15 cellular contexts compared by ENCODE assay signal in the genomic region with DNA sequence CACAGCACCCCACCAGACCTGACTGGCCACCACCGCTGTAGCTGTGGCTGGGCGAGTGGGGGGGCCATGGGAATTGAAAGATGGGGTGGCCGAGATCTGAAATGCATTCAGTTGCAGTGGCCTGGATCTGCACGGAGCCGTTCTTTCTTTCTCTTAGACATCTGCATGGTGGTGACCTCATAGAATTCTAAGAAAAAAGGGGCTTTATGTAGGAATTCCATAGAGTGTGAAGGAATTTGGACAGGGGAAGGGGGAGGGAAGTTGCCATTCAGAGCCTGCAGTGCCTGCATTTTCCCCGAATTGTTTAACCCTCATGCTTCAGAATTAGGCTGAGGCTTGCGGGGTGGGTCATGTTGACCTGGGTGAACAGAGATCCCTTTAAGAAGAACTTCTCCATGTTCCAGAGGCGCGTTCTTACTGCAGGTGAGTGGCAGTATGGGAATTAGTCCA. TPM values are rescaled to one million over a fixed set of nuclear protein-coding genes. Genes with fewer than 3 reads are reported as not detected.
DNase-seq lines count a peak whose midpoint lies in the region; FAIRE-seq and TF ChIP-seq lines count a peak whose summit lies in the region.
"Had no signal": no experiment of that assay in that cellular context is flagged by ENCODE, and none has a peak within 500 bp of the region (broad histone marks: within the 10 kb centered on the region; RNA-seq: fewer than 3 reads in every experiment).

No MANE protein-coding gene starts in this region.

- intact Hi-C loops in endothelial cell of umbilical vein (cut with micrococcal nuclease), result loop anchor here (5.0 kb wide), 1 partner anchor 150 kb away; no protein-coding TSS in a partner anchor

- no peak for TF ChIP-seq CTCF in OCI-LY3 (IDR thresholded peaks at IDR 0.05; ENCODE audit: low read depth, low read length)
- TF ChIP-seq CTCF in endothelial cell of umbilical vein (IDR thresholded peaks at IDR 0.05; ENCODE audit: extremely low read depth in 1 of 2, insufficient read depth in 1 of 2, low read depth in 1 of 2, low read length in 2 of 2), result no peak
- no peak for TF ChIP-seq CTCF in progenitor cell of endocrine pancreas (IDR thresholded peaks at IDR 0.05; ENCODE audit: unreplicated experiment)

- H3K79me2 ChIP-seq in OCI-LY3 (ENCODE audit: low read length), result peaks cover 97% of the 10 kb centered on the region
- peaks cover 83% of the 10 kb centered on the region for H3K79me2 ChIP-seq in endothelial cell of umbilical vein (ENCODE audit: control insufficient read depth, insufficient read depth, low read length)

- H3K27ac Mint-ChIP-seq in progenitor cell of endocrine pancreas, result peak overlapping the region; percentile 24
- H3K27ac Mint-ChIP-seq: activated naive CD8-positive, alpha-beta T cell treated with anti-CD3 and anti-CD28 coated beads for 36 hours had no signal

- peak; percentile 38 for FAIRE-seq in endothelial cell of umbilical vein (lab: Jason Lieb, UNC)
- FAIRE-seq: GM12891 had no signal

- H3K4me1 Mint-ChIP-seq in progenitor cell of endocrine pancreas (ENCODE audit: low read depth), result peaks cover 33% of the 10 kb centered on the region

- no peaks in the 10 kb centered on the region for H3K27me3 Mint-ChIP-seq in progenitor cell of endocrine pancreas

- TF ChIP-seq POLR2A in endothelial cell of umbilical vein (IDR thresholded peaks at IDR 0.05; ENCODE audit: low read depth, low read length), result no peak

- POLR2A ChIA-PET in endothelial cell of umbilical vein (lab: Charles Lee), result no interaction called here

- peaks cover 25% of the 10 kb centered on the region for H3K36me3 ChIP-seq in BLaER1
- H3K36me3 ChIP-seq in OCI-LY3 (replicated peaks; ENCODE audit: low read depth, low read length), result peaks cover 50% of the 10 kb centered on the region
- no peaks in the 10 kb centered on the region for H3K36me3 ChIP-seq in endothelial cell of umbilical vein (ENCODE audit: control insufficient read depth in 2 of 2, extremely low read depth in 1 of 2, insufficient read depth in 2 of 2, low read length in 2 of 2)

- H3K27ac ChIP-seq in BLaER1 (0 out of 2 replicates have a peak overlapping the region, but pooled peaks have one; percentile 96), OCI-LY3 (ENCODE audit: low read length) (peak overlapping the region; percentile 94), endothelial cell of umbilical vein (ENCODE audit: insufficient read depth, low read depth, low read length) (peak overlapping the region; percentile 60)

- no peaks in the 10 kb centered on the region for H3K9me1 ChIP-seq in endothelial cell of umbilical vein (replicated peaks; ENCODE audit: control insufficient read depth, extremely low read depth, insufficient read depth, low read length)

- H3K9ac ChIP-seq in BLaER1 (no peak overlapping the region; the same call in 1 of the 2 replicates), OCI-LY3 (ENCODE audit: low read length) (peak overlapping the region; percentile 93; the same call in 1 of the 2 replicates), endothelial cell of umbilical vein (replicated peaks; ENCODE audit: extremely low read depth, insufficient read depth, low read length) (peak overlapping the region; percentile 32)

- DNase-seq in endothelial cell of umbilical vein (ENCODE audit: low read depth, low spot score) (no peak), progenitor cell of endocrine pancreas (ENCODE audit: low spot score, unreplicated experiment) (no peak), NCI-H146 (lab: John Stamatoyannopoulos, UW) (no peak), COLO668 (lab: John Stamatoyannopoulos, UW; ENCODE audit: unreplicated experiment) (no peak), iPS-NIHi11 (ENCODE audit: low spot score) (no peak), AG08396 (ENCODE audit: low spot score) (no peak)
- DNase-seq: activated CD4-positive, alpha-beta T cell treated with anti-CD3 and anti-CD28 coated beads for 4 hours; activated naive CD8-positive, alpha-beta T cell treated with anti-CD3 and anti-CD28 coated beads for 36 hours; Kasumi-1; left colon; NCI-H226; SHP77 had no signal

- H3K4me2 ChIP-seq in BLaER1 (peak overlapping the region; percentile 17; the same call in 1 of the 2 replicates), OCI-LY3 (ENCODE audit: low read length) (peak overlapping the region; percentile 100), endothelial cell of umbilical vein (ENCODE audit: insufficient read depth, low read length) (peak overlapping the region; percentile 69)

- no peak overlapping the region for H3K4me3 ChIP-seq in BLaER1
- H3K4me3 ChIP-seq in OCI-LY3 (ENCODE audit: low read length), result peak overlapping the region; percentile 96
- no peak overlapping the region for H3K4me3 ChIP-seq in endothelial cell of umbilical vein (replicated peaks in 1 of 3; ENCODE audit: insufficient read depth in 1 of 3, low read depth in 1 of 3, low read length in 3 of 3)

- H3K4me1 ChIP-seq in BLaER1 (peaks cover 87% of the 10 kb centered on the region), OCI-LY3 (ENCODE audit: low read length) (peaks cover 79% of the 10 kb centered on the region), endothelial cell of umbilical vein (ENCODE audit: control insufficient read depth, extremely low read depth, insufficient read depth, low read length) (peaks cover 68% of the 10 kb centered on the region)

- no peaks in the 10 kb centered on the region for H3K9me3 ChIP-seq in BLaER1
- no peaks in the 10 kb centered on the region for H3K9me3 ChIP-seq in OCI-LY3 (ENCODE audit: insufficient read depth, low read length)
- H3K9me3 ChIP-seq in endothelial cell of umbilical vein (replicated peaks; ENCODE audit: control insufficient read depth, insufficient read depth, low read length), result no peaks in the 10 kb centered on the region

- H3K9me3 Mint-ChIP-seq in progenitor cell of endocrine pancreas (ENCODE audit: low read depth), result no peaks in the 10 kb centered on the region
- H3K9me3 Mint-ChIP-seq: activated naive CD8-positive, alpha-beta T cell treated with anti-CD3 and anti-CD28 coated beads for 36 hours had no signal

- CTCF ChIA-PET in endothelial cell of umbilical vein (lab: Charles Lee), result interaction anchor here (1.0 kb wide), 1 partner anchor 9 kb away, joined by 3 read pairs; no protein-coding TSS in a partner anchor

- dilution Hi-C loops in endothelial cell of umbilical vein (cut with MboI; ENCODE audit: extremely low pct_ligation_motif_present, low sequenced_read_pairs), result no loop called here

- no peak overlapping the region for H2AFZ ChIP-seq in OCI-LY3 (ENCODE audit: low read depth, low read length)
- H2AFZ ChIP-seq in endothelial cell of umbilical vein (ENCODE audit: low read depth, low read length), result no peak overlapping the region

- no TSS peak for BruUV-seq in endothelial cell of umbilical vein (replicated peaks; lab: Mats Ljungman, UMichigan)

- H4K20me1 ChIP-seq in BLaER1, result peaks cover 78% of the 10 kb centered on the region
- H4K20me1 ChIP-seq in OCI-LY3 (ENCODE audit: insufficient read depth, low read length), result peaks cover 58% of the 10 kb centered on the region
- no peaks in the 10 kb centered on the region for H4K20me1 ChIP-seq in endothelial cell of umbilical vein (replicated peaks; ENCODE audit: control insufficient read depth, extremely low read depth, insufficient read depth, low read length)

- H3K27me3 ChIP-seq in BLaER1 (no peaks in the 10 kb centered on the region), OCI-LY3 (ENCODE audit: low read depth, low read length) (no peaks in the 10 kb centered on the region), endothelial cell of umbilical vein (ENCODE audit: control insufficient read depth in 2 of 2, insufficient read depth in 2 of 2, low read length in 2 of 2) (no peaks in the 10 kb centered on the region)

- no peaks in the 10 kb centered on the region for H3K36me3 Mint-ChIP-seq in progenitor cell of endocrine pancreas (ENCODE audit: insufficient read depth)

- H3K4me3 Mint-ChIP-seq in progenitor cell of endocrine pancreas (ENCODE audit: low read depth), result no peak overlapping the region
- H3K4me3 Mint-ChIP-seq: activated naive CD8-positive, alpha-beta T cell treated with anti-CD3 and anti-CD28 coated beads for 36 hours had no signal

TF ChIP-seq in endothelial cell of umbilical vein, 7 proteins besides CTCF, POLR2A, EP300 and RAD21:
- TF ChIP-seq, protein P1, sequence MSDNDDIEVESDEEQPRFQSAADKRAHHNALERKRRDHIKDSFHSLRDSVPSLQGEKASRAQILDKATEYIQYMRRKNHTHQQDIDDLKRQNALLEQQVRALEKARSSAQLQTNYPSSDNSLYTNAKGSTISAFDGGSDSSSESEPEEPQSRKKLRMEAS (IDR thresholded peaks at IDR 0.05; ENCODE audit: insufficient read depth, insufficient read length), result no peak
- TF ChIP-seq POLR2AphosphoS5 (IDR thresholded peaks at IDR 0.05; ENCODE audit: insufficient read depth, low read depth, low read length), result no peak
- no peak for TF ChIP-seq FOS (IDR thresholded peaks at IDR 0.05; ENCODE audit: borderline replicate concordance, insufficient read depth, low read length)
- no peak for TF ChIP-seq MYC (IDR thresholded peaks at IDR 0.05; ENCODE audit: low read depth, low read length)
- TF ChIP-seq EZH2 (IDR thresholded peaks at IDR 0.05; ENCODE audit: borderline replicate concordance, low read depth, low read length, severe bottlenecking), result no peak
- TF ChIP-seq JUN (IDR thresholded peaks at IDR 0.05; ENCODE audit: borderline replicate concordance, insufficient read depth, insufficient read length, low read depth), result no peak

RNA-seq across cellular contexts. Expression of a gene that starts 4.9 kb away (rescaled TPM):
- total RNA-seq in endothelial cell of umbilical vein, result 65.9 and 67.1 TPM in 2 replicates
- polyA plus RNA-seq in endothelial cell of umbilical vein, result 64.3 and 96.1 TPM in 2 replicates
- polyA plus RNA-seq in endothelial cell of umbilical vein (2011; cell fraction: cytosol; rRNA removed), result 77.1 and 88.2 TPM in 2 replicates
- polyA plus RNA-seq in endothelial cell of umbilical vein (2011; cell fraction: nucleus; rRNA removed), result 79.5 and 84.6 TPM in 2 replicates
- 62.6 and 78.9 TPM in 2 replicates for polyA plus RNA-seq in endothelial cell of umbilical vein (2012)
- polyA minus RNA-seq in endothelial cell of umbilical vein, result 111 and 153 TPM in 2 replicates
- 5.1 TPM for polyA minus RNA-seq in endothelial cell of umbilical vein (2011; cell fraction: cytosol; rRNA and poly(A)+ RNA removed)
- polyA minus RNA-seq in endothelial cell of umbilical vein (2011; cell fraction: nucleus; rRNA and poly(A)+ RNA removed), result 48.7 and 63.7 TPM in 2 replicates
- 23.9 and 24.4 TPM in 2 replicates for total RNA-seq in progenitor cell of endocrine pancreas

Comparison
In these comparisons a context has a peak if more than half of its experiments do, and no peak if none do; other contexts are left out.
1. H3K4me2 ChIP-seq: peak in every context shown above with its lines; median percentile 100 in OCI-LY3; 69 in endothelial cell of umbilical vein; 17 in BLaER1.